16 cellular contexts compared by ENCODE assay signal in genomic region chr21:46412521-46413364, GRCh38.
"Had no signal": no experiment of that assay in that cellular context is flagged by ENCODE, and none has a peak within 500 bp of the region (broad histone marks: within the 10 kb centered on the region; RNA-seq: fewer than 3 reads in every experiment).

No MANE protein-coding gene starts in this region.

- H3K4me1 Mint-ChIP-seq: activated CD4-positive, alpha-beta T cell treated with anti-CD3 and anti-CD28 coated beads, Interleukin-2, amount 10 ng/mL, durations not matched to agents 24 days and 14 days; activated naive CD4-positive, alpha-beta T cell treated with anti-CD3 and anti-CD28 coated beads, Interleukin-2, amount 50 U/mL, for 24 hours; memory B cell; stimulated activated naive B cell treated with anti-CD40 and anti-IgM and Interleukin-4, amounts not matched to agents 10 μg/mL and 1 μg/mL and 100 μg/mL, for 72 hours had no signal

- H3K4me3 ChIP-seq: adrenal gland, pancreas, upper lobe of right lung had no signal

- H3K9me3 ChIP-seq: adrenal gland, pancreas, upper lobe of right lung had no signal

- DNase-seq: activated CD4-positive, alpha-beta T cell treated with anti-CD3 and anti-CD28 coated beads, Interleukin-2, amount 10 ng/mL, durations not matched to agents 24 days and 14 days; activated CD4-positive, CD25-positive, alpha-beta regulatory T cell; activated gamma-delta T cell; activated T-cell treated with anti-CD3 and anti-CD28 coated beads, Interleukin-2, amount 50 U/mL, for 72 hours; adrenal gland; dermis blood vessel endothelial cell; effector memory CD4-positive, alpha-beta T cell; hippocampal formation; islet precursor cell; stimulated activated naive B cell treated with anti-CD40 and anti-IgM and Interleukin-4, amounts not matched to agents 10 μg/mL and 1 μg/mL and 100 μg/mL, for 72 hours; T-helper 9 cell; upper lobe of right lung had no signal

- H3K4me1 ChIP-seq: adrenal gland, pancreas, upper lobe of right lung had no signal

- ATAC-seq: activated T-cell treated with anti-CD3 and anti-CD28 coated beads, Interleukin-2, amount 50 U/mL, for 72 hours; left lobe of liver; pancreas; stimulated activated naive B cell treated with anti-CD40 and anti-IgM and Interleukin-4, amounts not matched to agents 10 μg/mL and 1 μg/mL and 100 μg/mL, for 72 hours had no signal

- H3K4me3 Mint-ChIP-seq: activated CD4-positive, alpha-beta T cell treated with anti-CD3 and anti-CD28 coated beads, Interleukin-2, amount 10 ng/mL, durations not matched to agents 24 days and 14 days; activated naive CD4-positive, alpha-beta T cell treated with anti-CD3 and anti-CD28 coated beads, Interleukin-2, amount 50 U/mL, for 24 hours; activated T-cell treated with anti-CD3 and anti-CD28 coated beads, Interleukin-2, amount 50 U/mL, for 72 hours; memory B cell; stimulated activated naive B cell treated with anti-CD40 and anti-IgM and Interleukin-4, amounts not matched to agents 10 μg/mL and 1 μg/mL and 100 μg/mL, for 72 hours had no signal

- H3K27me3 ChIP-seq: adrenal gland, pancreas, upper lobe of right lung had no signal

- H3K27ac ChIP-seq: adrenal gland, pancreas, upper lobe of right lung had no signal

- H3K9me3 Mint-ChIP-seq: activated CD4-positive, alpha-beta T cell treated with anti-CD3 and anti-CD28 coated beads, Interleukin-2, amount 10 ng/mL, durations not matched to agents 24 days and 14 days; activated naive CD4-positive, alpha-beta T cell treated with anti-CD3 and anti-CD28 coated beads, Interleukin-2, amount 50 U/mL, for 24 hours; activated T-cell treated with anti-CD3 and anti-CD28 coated beads, Interleukin-2, amount 50 U/mL, for 72 hours; memory B cell; stimulated activated naive B cell treated with anti-CD40 and anti-IgM and Interleukin-4, amounts not matched to agents 10 μg/mL and 1 μg/mL and 100 μg/mL, for 72 hours had no signal

- H3K27ac Mint-ChIP-seq: activated CD4-positive, alpha-beta T cell treated with anti-CD3 and anti-CD28 coated beads, Interleukin-2, amount 10 ng/mL, durations not matched to agents 24 days and 14 days; activated naive CD4-positive, alpha-beta T cell treated with anti-CD3 and anti-CD28 coated beads, Interleukin-2, amount 50 U/mL, for 24 hours; activated T-cell treated with anti-CD3 and anti-CD28 coated beads, Interleukin-2, amount 50 U/mL, for 72 hours; memory B cell; stimulated activated naive B cell treated with anti-CD40 and anti-IgM and Interleukin-4, amounts not matched to agents 10 μg/mL and 1 μg/mL and 100 μg/mL, for 72 hours had no signal

- H3K27me3 Mint-ChIP-seq: activated CD4-positive, alpha-beta T cell treated with anti-CD3 and anti-CD28 coated beads, Interleukin-2, amount 10 ng/mL, durations not matched to agents 24 days and 14 days; activated naive CD4-positive, alpha-beta T cell treated with anti-CD3 and anti-CD28 coated beads, Interleukin-2, amount 50 U/mL, for 24 hours; memory B cell; stimulated activated naive B cell treated with anti-CD40 and anti-IgM and Interleukin-4, amounts not matched to agents 10 μg/mL and 1 μg/mL and 100 μg/mL, for 72 hours had no signal
